8 cellular contexts compared by ENCODE assay signal in the genomic region with DNA sequence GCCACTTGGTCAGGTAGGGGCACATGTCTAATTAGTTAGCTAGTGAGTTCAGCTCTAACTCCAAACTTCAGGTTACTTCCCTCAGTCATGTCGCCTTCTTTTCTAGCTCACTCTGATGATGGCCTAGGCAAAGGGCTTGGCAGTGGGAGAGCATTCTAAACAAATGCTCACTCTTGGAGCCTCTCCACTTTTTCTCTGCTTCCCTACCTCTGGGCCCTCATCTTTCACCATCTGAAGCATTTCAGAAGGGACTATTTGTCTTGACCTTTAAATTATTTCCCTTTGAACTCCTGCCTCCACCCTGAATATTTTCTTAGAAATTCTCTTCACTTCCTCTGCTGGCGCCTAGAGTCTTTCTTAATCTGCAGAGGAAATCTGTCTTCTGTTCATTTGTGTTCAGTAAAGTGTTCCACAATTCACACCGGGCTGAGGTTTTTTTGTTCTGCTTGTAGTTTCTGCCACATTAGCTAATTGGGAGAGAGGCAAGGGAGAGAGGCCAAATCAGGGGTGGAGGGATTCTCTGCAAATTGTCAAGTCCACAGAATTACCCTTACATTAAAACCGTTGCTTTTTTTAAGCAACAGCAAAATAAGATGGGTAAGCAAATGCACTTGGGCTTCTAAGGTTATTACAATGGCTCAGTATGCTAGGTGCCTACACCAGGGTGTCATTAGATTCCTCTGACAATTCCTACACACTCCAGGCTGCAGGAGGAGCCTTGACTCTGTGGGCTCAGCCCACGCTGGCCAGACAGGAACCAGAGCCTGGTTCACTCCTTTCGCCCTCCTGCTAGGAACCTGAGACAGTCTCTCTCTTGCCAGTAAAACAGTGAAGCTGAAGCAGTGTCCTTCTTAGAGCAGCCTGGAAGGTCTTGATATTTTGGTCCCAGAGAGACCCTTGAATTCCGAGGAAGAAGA. TPM values are rescaled to one million over a fixed set of nuclear protein-coding genes. Genes with fewer than 3 reads are reported as not detected.
DNase-seq lines count a peak whose midpoint lies in the region; ATAC-seq and TF ChIP-seq lines count a peak whose summit lies in the region.

No MANE protein-coding gene starts in this region.

- H3K27me3 ChIP-seq in skeletal muscle tissue (ENCODE audit: control insufficient read depth in 3 of 3, insufficient read depth in 3 of 3, low read length in 3 of 3): no peaks in the 10 kb centered on the region
- H3K27me3 ChIP-seq in PC-3 (ENCODE audit: low read length): peaks cover 52% of the 10 kb centered on the region

- no peaks in the 10 kb centered on the region for H4K20me1 ChIP-seq in PC-3 (ENCODE audit: low read length)

- no peaks in the 10 kb centered on the region for H3K36me3 ChIP-seq in skeletal muscle tissue (ENCODE audit: control insufficient read depth in 3 of 3, insufficient read depth in 3 of 3, low read length in 3 of 3)
- no peaks in the 10 kb centered on the region for H3K36me3 ChIP-seq in PC-3 (ENCODE audit: low read depth, low read length)

- H3K4me2 ChIP-seq in PC-3 (ENCODE audit: low read length): no peak overlapping the region

- H3K4me3 Mint-ChIP-seq in activated B cell treated with CpG ODN at 0.5 μM for 24 hours: peak overlapping the region; percentile 42

- ATAC-seq in HG02852 (IDR thresholded peaks at IDR 0.05; ENCODE audit: unreplicated experiment) (peak; percentile 47), activated B cell treated with CpG ODN at 0.5 μM for 24 hours (ENCODE audit: low read depth) (peak; percentile 29), PC-3 (no peak)

- no peaks in the 10 kb centered on the region for H3K9me3 Mint-ChIP-seq in activated B cell treated with CpG ODN at 0.5 μM for 24 hours

- H3K9me3 ChIP-seq in skeletal muscle tissue (ENCODE audit: control insufficient read depth in 3 of 3, low read length in 3 of 3) (no peaks in the 10 kb centered on the region), PC-3 (ENCODE audit: low read length) (no peaks in the 10 kb centered on the region)

- no peaks in the 10 kb centered on the region for H3K27me3 Mint-ChIP-seq in activated B cell treated with CpG ODN at 0.5 μM for 24 hours

- peak overlapping the region; percentile 88 for H3K27ac Mint-ChIP-seq in activated B cell treated with CpG ODN at 0.5 μM for 24 hours

- intact Hi-C loops in activated B cell treated with CpG ODN at 0.5 μM for 24 hours (cut with micrococcal nuclease) (loop anchor here (1.0 to 5.0 kb wide), 3 partner anchors 7 to 69 kb away; a partner anchor contains a TSS), posterior vena cava (cut with DNase I) (no loop called here), PC-3 (cut with micrococcal nuclease) (no loop called here)

- POLR2A ChIA-PET in activated B cell treated with CpG ODN at 0.5 μM for 24 hours (lab: Charles Lee) (interaction anchor here (0.8 to 10.6 kb wide), 7 partner anchors 9 to 68 kb away, joined by 3 to 172 read pairs (median 20); a partner anchor contains a TSS), PC-3 (lab: Charles Lee; ENCODE audit: unreplicated experiment) (no interaction called here)

- no peaks in the 10 kb centered on the region for H3K79me2 ChIP-seq in PC-3 (ENCODE audit: low read length)

- H3K27ac ChIP-seq in skeletal muscle tissue (ENCODE audit: low read depth, low read length): peak overlapping the region; percentile 86
- no peak overlapping the region for H3K27ac ChIP-seq in PC-3 (ENCODE audit: low read length)

- TF ChIP-seq CTCF in activated B cell treated with CpG ODN at 0.5 μM for 24 hours (IDR thresholded peaks at IDR 0.05) (no peak), PC-3 (conservative IDR thresholded peaks at IDR 0.05; ENCODE audit: low read depth, low read length) (no peak)

- no peak overlapping the region for H2AFZ ChIP-seq in PC-3 (ENCODE audit: low read length)

- H3K4me1 Mint-ChIP-seq in activated B cell treated with CpG ODN at 0.5 μM for 24 hours: peaks cover 84% of the 10 kb centered on the region

- peak overlapping the region; percentile 24 to 33 (median 25) for H3K4me3 ChIP-seq in skeletal muscle tissue (ENCODE audit: low read length in 3 of 3)
- no peak overlapping the region for H3K4me3 ChIP-seq in PC-3 (ENCODE audit: low read length)

- no peaks in the 10 kb centered on the region for H3F3A ChIP-seq in PC-3 (ENCODE audit: low read length, unreplicated experiment)

- H3K9ac ChIP-seq in skeletal muscle tissue (ENCODE audit: low read depth in 1 of 3, low read length in 3 of 3) (peak overlapping the region; percentile 55 to 58 (median 57)), PC-3 (ENCODE audit: low read length) (no peak overlapping the region)

- DNase-seq in NCI-H2171 treated with DMSO at 0.1 percent for 48 hours (lab: John Stamatoyannopoulos, UW) (peak; percentile 36), NCI-H2171 (lab: John Stamatoyannopoulos, UW) (no peak), activated B cell treated with CpG ODN at 0.5 μM for 24 hours (no peak), posterior vena cava (ENCODE audit: low spot score) (no peak), PC-3 (no peak)
- DNase-seq in activated naive CD4-positive, alpha-beta T cell treated with Interleukin-2 at 50 U/mL for 16 hours: no peak

- peaks cover 19 to 26% (median 20%) of the 10 kb centered on the region in 3 donors for H3K4me1 ChIP-seq in skeletal muscle tissue (ENCODE audit: control insufficient read depth in 3 of 3, insufficient read depth in 3 of 3, low read length in 3 of 3)
- H3K4me1 ChIP-seq in PC-3 (ENCODE audit: insufficient read depth, low read length): no peaks in the 10 kb centered on the region

- H3K36me3 Mint-ChIP-seq in activated B cell treated with CpG ODN at 0.5 μM for 24 hours (ENCODE audit: low read depth): peaks cover 3% of the 10 kb centered on the region

- no peaks in the 10 kb centered on the region for H3K9me2 ChIP-seq in PC-3 (replicated peaks; ENCODE audit: low read length)

- no TSS peak for BruUV-seq in PC-3 (replicated peaks; lab: Mats Ljungman, UMichigan)

- CTCF ChIA-PET in activated B cell treated with CpG ODN at 0.5 μM for 24 hours (lab: Charles Lee): interaction anchor here (1.0 to 3.0 kb wide), 2 partner anchors 9 kb away, joined by 3 to 9 read pairs; no protein-coding TSS in a partner anchor
- CTCF ChIA-PET in PC-3 (lab: Charles Lee): no interaction called here

RNA-seq across cellular contexts. Expression of a gene that starts 5.5 kb away (rescaled TPM):
- total RNA-seq in activated B cell treated with CpG ODN at 0.5 μM for 24 hours: 0.42 TPM in 1 of 2 replicates, not detected in the other
- not detected for total RNA-seq in skeletal muscle tissue
- not detected for total RNA-seq in posterior vena cava
- total RNA-seq in PC-3 (2014; rRNA removed): not detected in 2 replicates

RNA-seq across cellular contexts. Expression of a gene that starts 56.7 kb away (rescaled TPM):
- total RNA-seq in activated B cell treated with CpG ODN at 0.5 μM for 24 hours: 1.1 and 1.5 TPM in 2 replicates
- 12.5 TPM for total RNA-seq in skeletal muscle tissue
- total RNA-seq in posterior vena cava: 1 to 10 TPM; 3.1 to 7.2 TPM
- total RNA-seq in PC-3 (2014; rRNA removed): 5.8 and 7.9 TPM in 2 replicates
